8 cellular contexts compared by ENCODE assay signal in the genomic region with DNA sequence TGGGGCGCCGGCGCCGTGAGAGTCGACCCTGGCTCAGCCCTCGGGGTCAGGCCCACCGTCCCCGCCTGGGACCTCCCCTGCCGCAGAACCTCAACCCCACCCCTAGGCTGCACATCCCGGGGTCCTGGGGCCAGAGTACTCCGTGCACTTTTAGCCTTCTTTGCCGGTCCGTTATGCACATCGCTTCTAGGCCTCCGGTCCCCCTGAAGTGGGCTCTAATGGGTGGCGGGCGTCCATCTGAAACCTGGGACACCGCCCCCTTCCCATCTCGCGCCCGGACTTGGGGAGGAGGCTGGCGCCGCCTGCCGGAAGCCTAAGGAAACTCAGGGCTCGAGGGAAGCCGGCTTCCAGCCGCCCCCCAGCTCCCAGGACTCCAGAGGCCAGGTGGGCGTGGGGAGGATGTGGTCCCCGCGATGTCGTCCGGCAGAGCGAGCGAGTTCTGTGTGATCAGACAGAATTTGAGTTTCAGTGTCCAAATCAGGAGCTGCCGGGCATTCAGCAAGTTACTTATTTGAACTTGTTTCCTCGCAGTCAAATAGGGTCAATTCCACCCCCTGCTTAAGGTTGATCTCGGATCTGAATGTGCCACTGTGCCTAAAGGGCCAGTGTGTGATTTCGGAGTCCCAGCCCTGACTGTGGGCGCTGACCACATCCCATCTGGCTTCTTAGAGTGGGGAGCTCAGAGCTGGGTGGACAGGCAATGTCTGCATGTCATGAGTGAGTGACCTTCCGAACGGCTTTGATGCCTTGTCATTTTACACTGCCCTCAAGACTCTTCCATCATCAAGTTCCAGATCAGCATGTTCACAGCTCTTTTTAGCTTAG. TPM values are rescaled to one million over a fixed set of nuclear protein-coding genes. Genes with fewer than 3 reads are reported as not detected.
DNase-seq lines count a peak whose midpoint lies in the region; ATAC-seq lines count a peak whose summit lies in the region.

No MANE protein-coding gene starts in this region.

- peak overlapping the region; percentile 70 for H3K4me3 Mint-ChIP-seq in activated T-helper 17 cell treated with anti-CD3 and anti-CD28 coated beads, Interleukin-2, amount 50 U/mL, for 72 hours

- peaks cover 4% of the 10 kb centered on the region for H3K4me1 ChIP-seq in rectal smooth muscle tissue (ENCODE audit: control insufficient read depth, insufficient read depth, low read length)

- H3K27ac ChIP-seq in rectal smooth muscle tissue (ENCODE audit: low read depth, low read length): no peak overlapping the region

- H3K27ac Mint-ChIP-seq in activated T-helper 17 cell treated with anti-CD3 and anti-CD28 coated beads, Interleukin-2, amount 50 U/mL, for 72 hours: no peak overlapping the region

- H3K27me3 Mint-ChIP-seq in activated T-helper 17 cell treated with anti-CD3 and anti-CD28 coated beads, Interleukin-2, amount 50 U/mL, for 72 hours: peaks cover 21% of the 10 kb centered on the region

- no peak overlapping the region for H3K9ac ChIP-seq in rectal smooth muscle tissue (ENCODE audit: low read length)

- ATAC-seq in activated T-helper 17 cell treated with anti-CD3 and anti-CD28 coated beads, Interleukin-2, amount 50 U/mL, for 72 hours (replicated peaks): peak; percentile 22
- ATAC-seq in GM18511 (IDR thresholded peaks at IDR 0.05; ENCODE audit: unreplicated experiment) (no peak), HG03460 (IDR thresholded peaks at IDR 0.05; ENCODE audit: unreplicated experiment) (no peak)

- H3K9me3 Mint-ChIP-seq in activated T-helper 17 cell treated with anti-CD3 and anti-CD28 coated beads, Interleukin-2, amount 50 U/mL, for 72 hours: no peaks in the 10 kb centered on the region

- H3K4me3 ChIP-seq in rectal smooth muscle tissue (ENCODE audit: low read length): peak overlapping the region; percentile 58

- peaks cover 23% of the 10 kb centered on the region for H3K4me1 Mint-ChIP-seq in activated T-helper 17 cell treated with anti-CD3 and anti-CD28 coated beads, Interleukin-2, amount 50 U/mL, for 72 hours

- no peaks in the 10 kb centered on the region for H3K36me3 Mint-ChIP-seq in activated T-helper 17 cell treated with anti-CD3 and anti-CD28 coated beads, Interleukin-2, amount 50 U/mL, for 72 hours (ENCODE audit: low read depth)

- peaks cover 18% of the 10 kb centered on the region for H3K27me3 ChIP-seq in rectal smooth muscle tissue (ENCODE audit: control insufficient read depth, insufficient read depth, low read length)

- peak; percentile 48 for DNase-seq in activated CD4-positive, CD25-positive, alpha-beta regulatory T cell treated with anti-CD3 and anti-CD28 coated beads, Interleukin-2, amount 50 U/mL, for 72 hours
- no peak for DNase-seq in activated CD4-positive, CD25-positive, alpha-beta regulatory T cell (lab: John Stamatoyannopoulos, UW)
- DNase-seq in NCI-H2171 (lab: John Stamatoyannopoulos, UW): peak; percentile 64
- peak; percentile 40 for DNase-seq in glomerular visceral epithelial cell (ENCODE audit: extremely low spot score)

- H3K36me3 ChIP-seq in rectal smooth muscle tissue (ENCODE audit: control insufficient read depth, insufficient read depth, low read length): no peaks in the 10 kb centered on the region

RNA-seq across cellular contexts. Expression of gene CPXM1, which starts 47.6 kb away (rescaled TPM):
- total RNA-seq in activated T-helper 17 cell treated with anti-CD3 and anti-CD28 coated beads, Interleukin-2, amount 50 U/mL, for 72 hours: under 1 TPM; 0.63 to 0.69 TPM

Comparison
In these comparisons a context has a peak if more than half of its experiments do, and no peak if none do; other contexts are left out.
1. DNase-seq: peak in activated CD4-positive, CD25-positive, alpha-beta regulatory T cell treated with anti-CD3 and anti-CD28 coated beads, Interleukin-2, amount 50 U/mL, for 72 hours (single experiment), NCI-H2171 (single experiment) and glomerular visceral epithelial cell (single experiment); none in activated CD4-positive, CD25-positive, alpha-beta regulatory T cell (0 of 4).